1 cellular context compared by ENCODE assay signal in genomic region chr12:64633940-64634337, GRCh38.
A peak's percentile ranks its signal among the peaks of the same experiment; 100 is the strongest.
TF ChIP-seq lines count a peak whose summit lies in the region.

No MANE protein-coding gene starts in this region.

TF ChIP-seq in HepG2, 621 proteins besides CTCF, POLR2A, EP300 and RAD21 (continued from another document and continues in another):
- TF ChIP-seq ARID5B (CRISPR knock-in tag; IDR thresholded peaks at IDR 0.05) (peak; percentile 84), TEAD3 (CRISPR knock-in tag; optimal IDR thresholded peaks at IDR 0.05; ENCODE audit: borderline replicate concordance) (peak; percentile 20), ZBTB7B (CRISPR knock-in tag; IDR thresholded peaks at IDR 0.05) (peak; percentile 47; the same call in 1 of the 2 replicates), BCL6 (CRISPR knock-in tag; IDR thresholded peaks at IDR 0.05) (0 out of 2 replicates have a peak, but pooled peaks have one; percentile 14), E2F5 (CRISPR knock-in tag; conservative IDR thresholded peaks at IDR 0.05) (no peak), TFDP2 (CRISPR knock-in tag; IDR thresholded peaks at IDR 0.05) (no peak), MED8 (CRISPR knock-in tag; IDR thresholded peaks at IDR 0.05; ENCODE audit: insufficient replicate concordance) (no peak), ZNF597 (CRISPR knock-in tag; IDR thresholded peaks at IDR 0.05) (no peak), ZNF576 (CRISPR knock-in tag; IDR thresholded peaks at IDR 0.05) (no peak), ZSCAN9 (CRISPR knock-in tag; IDR thresholded peaks at IDR 0.05; ENCODE audit: borderline replicate concordance) (0 out of 2 replicates have a peak, but pooled peaks have one; percentile 26), CBX5 (CRISPR knock-in tag; IDR thresholded peaks at IDR 0.05; ENCODE audit: borderline replicate concordance) (peak; percentile 39; the same call in 1 of the 2 replicates), SMC3 (IDR thresholded peaks at IDR 0.05; ENCODE audit: low read length) (0 out of 2 replicates have a peak, but pooled peaks have one; percentile 10), ZNF3 (CRISPR knock-in tag; IDR thresholded peaks at IDR 0.05) (no peak), KLF15 (CRISPR knock-in tag; IDR thresholded peaks at IDR 0.05; ENCODE audit: borderline replicate concordance) (no peak), AGO2 (optimal IDR thresholded peaks at IDR 0.05; ENCODE audit: low read depth, low read length) (no peak), NCOA2 (CRISPR knock-in tag; IDR thresholded peaks at IDR 0.05) (peak; percentile 31; the same call in 1 of the 2 replicates), KIAA2018 (CRISPR knock-in tag; IDR thresholded peaks at IDR 0.05; ENCODE audit: borderline replicate concordance) (no peak), ZNF292 (CRISPR knock-in tag; IDR thresholded peaks at IDR 0.05; ENCODE audit: borderline replicate concordance, low read depth) (peak; percentile 85), ZNF800 (CRISPR knock-in tag; IDR thresholded peaks at IDR 0.05) (0 out of 2 replicates have a peak, but pooled peaks have one; percentile 32), MIXL1 (CRISPR knock-in tag; IDR thresholded peaks at IDR 0.05) (peak; percentile 72), ZNF562 (CRISPR knock-in tag; IDR thresholded peaks at IDR 0.05; ENCODE audit: borderline replicate concordance) (no peak), HOXA5 (CRISPR knock-in tag; IDR thresholded peaks at IDR 0.05) (0 out of 2 replicates have a peak, but pooled peaks have one; percentile 41), PAXIP1 (CRISPR knock-in tag; conservative IDR thresholded peaks at IDR 0.05) (peak; percentile 67; the same call in 1 of the 2 replicates), SOX13 (IDR thresholded peaks at IDR 0.05) (peak; percentile 72), SOX13 (CRISPR knock-in tag; conservative IDR thresholded peaks at IDR 0.05 in 1 of 2, IDR thresholded peaks at IDR 0.05 in 1 of 2) (peak in 1 of 2 experiments; percentile 96; a peak in 2 of 4 replicates), HDAC1 (CRISPR knock-in tag; IDR thresholded peaks at IDR 0.05) (peak; percentile 45; the same call in 1 of the 2 replicates), SALL1 (CRISPR knock-in tag; IDR thresholded peaks at IDR 0.05) (peak; percentile 82), ZNF331 (CRISPR knock-in tag; IDR thresholded peaks at IDR 0.05) (0 out of 2 replicates have a peak, but pooled peaks have one; percentile 60), ZNF317 (CRISPR knock-in tag; IDR thresholded peaks at IDR 0.05) (0 out of 2 replicates have a peak, but pooled peaks have one; percentile 19), ZNF644 (CRISPR knock-in tag; IDR thresholded peaks at IDR 0.05; ENCODE audit: low read depth) (peak; percentile 79), PPARG (CRISPR knock-in tag; conservative IDR thresholded peaks at IDR 0.05) (peak; percentile 48; the same call in 1 of the 2 replicates), ZNF543 (CRISPR knock-in tag; IDR thresholded peaks at IDR 0.05) (0 out of 2 replicates have a peak, but pooled peaks have one; percentile 40), FOSL2 (CRISPR knock-in tag; IDR thresholded peaks at IDR 0.05) (peak; percentile 99), FOXA3 (CRISPR knock-in tag; IDR thresholded peaks at IDR 0.05) (peak; percentile 83), MLX (CRISPR knock-in tag; IDR thresholded peaks at IDR 0.05) (0 out of 2 replicates have a peak, but pooled peaks have one; percentile 14)
